ENCODE assay signal across 1 cellular context in genomic region chr5:32794086-32794485, GRCh38.
TF ChIP-seq lines count a peak whose summit lies in the region.

No MANE protein-coding gene starts in this region.

TF ChIP-seq in HepG2, 621 proteins besides CTCF, POLR2A, EP300 and RAD21 (continued from another document):
- TF ChIP-seq RFXANK (CRISPR knock-in tag; IDR thresholded peaks at IDR 0.05) (no peak), HOXA7 (CRISPR knock-in tag; IDR thresholded peaks at IDR 0.05) (no peak), ZNF292 (CRISPR knock-in tag; IDR thresholded peaks at IDR 0.05; ENCODE audit: borderline replicate concordance, low read depth) (no peak), STAG1 (CRISPR knock-in tag; IDR thresholded peaks at IDR 0.05) (peak; percentile 19; the same call in 1 of the 2 replicates), CEBPZ (IDR thresholded peaks at IDR 0.05; ENCODE audit: low read length) (no peak)
